Comparison of ENCODE assay signal across 1 cellular context in genomic region chr10:82922755-82923154, GRCh38.
TF ChIP-seq lines count a peak whose summit lies in the region.

No MANE protein-coding gene starts in this region.

TF ChIP-seq in endothelial cell of umbilical vein, 7 proteins besides CTCF, POLR2A, EP300 and RAD21:
- peak; percentile 72 for TF ChIP-seq JUN (IDR thresholded peaks at IDR 0.05; ENCODE audit: borderline replicate concordance, insufficient read depth, insufficient read length, low read depth)
- no peak for TF ChIP-seq EZH2 (IDR thresholded peaks at IDR 0.05; ENCODE audit: borderline replicate concordance, low read depth, low read length, severe bottlenecking)
- no peak for TF ChIP-seq POLR2AphosphoS5 (IDR thresholded peaks at IDR 0.05; ENCODE audit: insufficient read depth, low read depth, low read length)
- TF ChIP-seq MAX (IDR thresholded peaks at IDR 0.05; ENCODE audit: insufficient read depth, insufficient read length), result no peak
- no peak for TF ChIP-seq MYC (IDR thresholded peaks at IDR 0.05; ENCODE audit: low read depth, low read length)
- no peak for TF ChIP-seq FOS (IDR thresholded peaks at IDR 0.05; ENCODE audit: borderline replicate concordance, insufficient read depth, low read length)
